In the genomic region with DNA sequence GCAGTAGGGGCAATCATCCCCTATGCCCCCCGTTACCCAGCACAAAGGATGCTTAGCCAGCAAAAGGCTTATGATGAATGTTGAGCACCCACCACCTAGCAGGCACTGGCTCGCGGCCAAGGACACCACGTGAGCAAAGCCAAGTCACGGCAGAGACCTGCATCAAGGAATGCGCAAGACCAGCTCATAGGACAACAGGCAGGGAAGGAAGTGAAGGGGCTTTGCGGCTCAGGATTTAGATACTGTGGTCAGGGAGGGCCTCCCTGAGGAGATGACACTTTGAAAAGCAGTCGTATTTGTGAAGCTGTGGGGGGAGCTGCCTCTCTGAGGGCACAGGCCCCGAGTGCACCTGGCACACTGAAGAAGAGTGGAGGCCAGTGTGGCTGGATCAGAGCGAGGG, we compare ENCODE assay signal across 8 cellular contexts. TPM values are rescaled to one million over a fixed set of nuclear protein-coding genes. Genes with fewer than 3 reads are reported as not detected.
DNase-seq lines count a peak whose midpoint lies in the region; ATAC-seq, FAIRE-seq and TF ChIP-seq lines count a peak whose summit lies in the region.

No MANE protein-coding gene starts in this region.

- H3K27me3 ChIP-seq in tibial artery, result no peaks in the 10 kb centered on the region

- no peak overlapping the region for H3K27ac ChIP-seq in tibial artery

- no peak for ATAC-seq in left ventricle myocardium superior

- CTCF ChIA-PET in HEK293T (lab: Yijun Ruan, JAX), result interaction anchor here (1.3 to 1.4 kb wide), 2 partner anchors 13 to 41 kb away, joined by 3 to 4 read pairs; no protein-coding TSS in a partner anchor

- FAIRE-seq in GM19239 (lab: Jason Lieb, UNC), result peak; percentile 23

- DNase-seq in GM19239 (ENCODE audit: insufficient read length, low spot score) (no peak), NOMO-1 treated with dmso at 0.1 percent for 144 hours (lab: John Stamatoyannopoulos, UW; ENCODE audit: unreplicated experiment) (peak; percentile 75), activated gamma-delta T cell (lab: John Stamatoyannopoulos, UW) (peak; percentile 70), left ventricle myocardium superior (peak; percentile 65), HEK293T (ENCODE audit: extremely low spot score) (no peak), foreskin melanocyte (no peak), tibial artery (no peak)
- DNase-seq in stimulated activated CD8-positive, alpha-beta memory T cell treated with anti-CD3 and anti-CD28 coated beads, Interleukin-4, amount 100 ng/mL, for 48 hours, result peak; percentile 77

- no peak overlapping the region for H3K4me3 ChIP-seq in tibial artery

- POLR2A ChIA-PET in HEK293T (lab: Yijun Ruan, JAX), result no interaction called here

- TF ChIP-seq CTCF in tibial artery (IDR thresholded peaks at IDR 0.05), result no peak

- peaks cover 0 to 43% (median 28%) of the 10 kb centered on the region in 4 donors for H3K4me1 ChIP-seq in tibial artery

- H3K36me3 ChIP-seq in tibial artery, result peaks cover 0 to 12% (median 8%) of the 10 kb centered on the region in 3 donors

- intact Hi-C loops in left ventricle myocardium superior (cut with micrococcal nuclease) (no loop called here), tibial artery (cut with DNase I; ENCODE audit: low total_unique reads) (no loop called here)

- no peaks in the 10 kb centered on the region for H3K9me3 ChIP-seq in tibial artery

TF ChIP-seq in HEK293T, 16 proteins besides CTCF, POLR2A, EP300 and RAD21:
- TF ChIP-seq FOXM1 (IDR thresholded peaks at IDR 0.05; ENCODE audit: borderline replicate concordance) (no peak), CTBP1 (IDR thresholded peaks at IDR 0.05; ENCODE audit: borderline replicate concordance) (no peak), BHLHE40 (IDR thresholded peaks at IDR 0.05; ENCODE audit: borderline replicate concordance) (no peak), L3MBTL2 (conservative IDR thresholded peaks at IDR 0.05) (no peak), SP1 (IDR thresholded peaks at IDR 0.05) (no peak), FOXA1 (IDR thresholded peaks at IDR 0.05) (no peak), HDGF (IDR thresholded peaks at IDR 0.05; ENCODE audit: borderline replicate concordance) (no peak), TARDBP (IDR thresholded peaks at IDR 0.05) (no peak), SUZ12 (IDR thresholded peaks at IDR 0.05) (no peak), ZNF384 (IDR thresholded peaks at IDR 0.05) (no peak), ARNT (IDR thresholded peaks at IDR 0.05) (no peak), NFRKB (IDR thresholded peaks at IDR 0.05) (no peak), LEF1 (IDR thresholded peaks at IDR 0.05; ENCODE audit: borderline replicate concordance) (no peak), ELF4 (IDR thresholded peaks at IDR 0.05) (no peak), FOXK2 (IDR thresholded peaks at IDR 0.05) (no peak)
- TF ChIP-seq, protein P1, sequence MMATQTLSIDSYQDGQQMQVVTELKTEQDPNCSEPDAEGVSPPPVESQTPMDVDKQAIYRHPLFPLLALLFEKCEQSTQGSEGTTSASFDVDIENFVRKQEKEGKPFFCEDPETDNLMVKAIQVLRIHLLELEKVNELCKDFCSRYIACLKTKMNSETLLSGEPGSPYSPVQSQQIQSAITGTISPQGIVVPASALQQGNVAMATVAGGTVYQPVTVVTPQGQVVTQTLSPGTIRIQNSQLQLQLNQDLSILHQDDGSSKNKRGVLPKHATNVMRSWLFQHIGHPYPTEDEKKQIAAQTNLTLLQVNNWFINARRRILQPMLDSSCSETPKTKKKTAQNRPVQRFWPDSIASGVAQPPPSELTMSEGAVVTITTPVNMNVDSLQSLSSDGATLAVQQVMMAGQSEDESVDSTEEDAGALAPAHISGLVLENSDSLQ (IDR thresholded peaks at IDR 0.05), result no peak

RNA-seq across cellular contexts. Expression of a gene that starts 32.8 kb away (rescaled TPM):
- 45.1 TPM for total RNA-seq in left ventricle myocardium superior

Comparison
In these comparisons a context has a peak if more than half of its experiments do, and no peak if none do; other contexts are left out.
1. DNase-seq: peak in NOMO-1 treated with dmso at 0.1 percent for 144 hours (single experiment), activated gamma-delta T cell (single experiment), left ventricle myocardium superior (single experiment) and stimulated activated CD8-positive, alpha-beta memory T cell treated with anti-CD3 and anti-CD28 coated beads, Interleukin-4, amount 100 ng/mL, for 48 hours (single experiment); none in GM19239 (single experiment), HEK293T (single experiment), foreskin melanocyte (single experiment) and tibial artery (0 of 2).